In the genomic region with DNA sequence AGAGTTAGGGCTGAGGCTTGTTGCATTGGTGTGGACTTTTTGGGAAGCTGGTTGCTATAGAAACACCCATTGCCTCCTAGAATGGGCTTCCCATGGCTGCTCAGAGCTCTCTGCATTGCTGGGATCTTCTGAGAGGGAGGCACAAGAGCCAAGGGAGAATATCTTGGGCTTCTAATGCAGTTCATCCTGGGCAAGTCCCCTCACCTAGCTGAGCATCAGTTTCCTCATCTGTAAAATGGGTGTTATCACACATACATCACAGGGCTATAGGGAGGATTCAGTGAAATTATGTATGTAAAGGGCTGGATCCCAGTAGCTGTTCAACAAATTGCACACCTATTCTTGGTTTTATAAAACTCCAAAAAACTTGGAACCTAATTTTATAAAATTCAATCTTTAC, we compare ENCODE assay signal across 25 cellular contexts.
DNase-seq lines count a peak whose midpoint lies in the region; ATAC-seq, FAIRE-seq and TF ChIP-seq lines count a peak whose summit lies in the region.
"Had no signal": no experiment of that assay in that cellular context is flagged by ENCODE, and none has a peak within 500 bp of the region (broad histone marks: within the 10 kb centered on the region; RNA-seq: fewer than 3 reads in every experiment).

No MANE protein-coding gene starts in this region.

- no peak overlapping the region for H3K4ac ChIP-seq in mesendoderm (ENCODE audit: low read depth, low read length)

- H3K4me3 Mint-ChIP-seq in neural progenitor cell = no peak overlapping the region
- H3K4me3 Mint-ChIP-seq: B cell; CD4-positive, CD25-positive, alpha-beta regulatory T cell; CD8-positive, alpha-beta T cell; HFFc6 had no signal

- H4K5ac ChIP-seq in mesendoderm (ENCODE audit: low read length) = no peak overlapping the region

- no peaks in the 10 kb centered on the region for H3K27me3 ChIP-seq in right atrium auricular region
- H3K27me3 ChIP-seq in K562 (ENCODE audit: control insufficient read depth in 2 of 2, insufficient read depth in 2 of 2, low read length in 2 of 2) = peaks cover 8 to 30% of the 10 kb centered on the region in 2 experiments; a peak in 3 of 5 replicates
- no peaks in the 10 kb centered on the region for H3K27me3 ChIP-seq in mesendoderm (ENCODE audit: insufficient read depth, low read length, poor library complexity)
- peaks cover 14% of the 10 kb centered on the region for H3K27me3 ChIP-seq in neural progenitor cell
- H3K27me3 ChIP-seq in esophagus muscularis mucosa = no peaks in the 10 kb centered on the region
- H3K27me3 ChIP-seq: BLaER1 had no signal

- no peak for TF ChIP-seq RAD21 in K562 (CRISPR knock-in tag; conservative IDR thresholded peaks at IDR 0.05 in 1 of 2, IDR thresholded peaks at IDR 0.05 in 1 of 2)

- peaks cover 20% of the 10 kb centered on the region for H3F3A ChIP-seq in neural progenitor cell (ENCODE audit: low read depth)

- H4K20me1 ChIP-seq in K562 (replicated peaks; ENCODE audit: control insufficient read depth, insufficient read depth, low read length) (no peaks in the 10 kb centered on the region; the same call in 1 of the 2 replicates), neural progenitor cell (ENCODE audit: low read depth) (peaks cover 7% of the 10 kb centered on the region)
- H4K20me1 ChIP-seq: BLaER1 had no signal

- H2BK5ac ChIP-seq in mesendoderm (ENCODE audit: low read length) = no peak overlapping the region

- H3K9me1 ChIP-seq in K562 (ENCODE audit: control insufficient read depth, insufficient read depth, low read length) = no peaks in the 10 kb centered on the region

- BruUV-seq in K562 (replicated peaks; lab: Mats Ljungman, UMichigan) = no TSS peak

- no peak overlapping the region for H3K18ac ChIP-seq in mesendoderm (ENCODE audit: low read length)

- H3K4me1 Mint-ChIP-seq in neural progenitor cell = peaks cover 24% of the 10 kb centered on the region
- H3K4me1 Mint-ChIP-seq: B cell; CD4-positive, CD25-positive, alpha-beta regulatory T cell had no signal

- TF ChIP-seq POLR2A in K562 (conservative IDR thresholded peaks at IDR 0.05) (no peak), esophagus muscularis mucosa (IDR thresholded peaks at IDR 0.05; ENCODE audit: low read depth) (no peak)

- H4K8ac ChIP-seq in mesendoderm (ENCODE audit: low read depth, low read length) = no peak overlapping the region

- TF ChIP-seq EP300 in K562 (IDR thresholded peaks at IDR 0.05; ENCODE audit: low read length) (no peak), esophagus muscularis mucosa (IDR thresholded peaks at IDR 0.05) (no peak)

- H3K79me1 ChIP-seq in mesendoderm (ENCODE audit: low read length) = no peaks in the 10 kb centered on the region

- CTCF ChIA-PET in K562 (lab: Yijun Ruan, JAX; ENCODE audit: low intra/inter-chr PET ratio) = no interaction called here

- H3K36me3 Mint-ChIP-seq in neural progenitor cell = no peaks in the 10 kb centered on the region
- H3K36me3 Mint-ChIP-seq: CD4-positive, CD25-positive, alpha-beta regulatory T cell; CD8-positive, alpha-beta T cell had no signal

- DNase-seq in right atrium auricular region (ENCODE audit: low spot score) = peak; percentile 7
- no peak for DNase-seq in left cardiac atrium
- DNase-seq in K562 (ENCODE audit: extremely low read depth in 1 of 4, low spot score in 3 of 4) = no peak
- DNase-seq in mesendoderm = peak; percentile 45
- peak; percentile 19 for DNase-seq in neural progenitor cell (ENCODE audit: low spot score)
- DNase-seq in esophagus muscularis mucosa (ENCODE audit: extremely low spot score) = no peak
- DNase-seq: Caco-2; CD4-positive, CD25-positive, alpha-beta regulatory T cell; CD8-positive, alpha-beta T cell; DMS153; DND-41; GM23248; HFFc6 had no signal

- no peak for ATAC-seq in left cardiac atrium
- ATAC-seq in K562 = no peak
- no peak for ATAC-seq in GM18511 (IDR thresholded peaks at IDR 0.05; ENCODE audit: unreplicated experiment)
- no peak for ATAC-seq in GM19324 (IDR thresholded peaks at IDR 0.05; ENCODE audit: low FRiP score, unreplicated experiment)
- ATAC-seq: CD8-positive, alpha-beta T cell had no signal

- POLR2A ChIA-PET in K562 (lab: Yijun Ruan, JAX) = interaction anchor here (1.2 kb wide), 1 partner anchor 12 kb away, joined by 3 read pairs; no protein-coding TSS in a partner anchor

- no peak overlapping the region for H3K56ac ChIP-seq in mesendoderm (ENCODE audit: low read length)

- no peak for FAIRE-seq in K562 (lab: Jason Lieb, UNC)
- FAIRE-seq: A204.1, G401.6, GM12892, GM19239, H54 had no signal

- H3K27ac Mint-ChIP-seq in neural progenitor cell = no peak overlapping the region
- H3K27ac Mint-ChIP-seq: B cell; CD4-positive, CD25-positive, alpha-beta regulatory T cell; CD8-positive, alpha-beta T cell; HFFc6 had no signal

- H3K4me3 ChIP-seq in right atrium auricular region (no peak overlapping the region), K562 (no peak overlapping the region), mesendoderm (ENCODE audit: low read length) (no peak overlapping the region), neural progenitor cell (no peak overlapping the region), esophagus muscularis mucosa (no peak overlapping the region)
- H3K4me3 ChIP-seq: BLaER1, GM23248, HAP-1 had no signal

- H3K79me2 ChIP-seq in K562 (ENCODE audit: control insufficient read depth, insufficient read depth, low read length) (no peaks in the 10 kb centered on the region), mesendoderm (ENCODE audit: control insufficient read depth, insufficient read depth, low read length) (no peaks in the 10 kb centered on the region), neural progenitor cell (ENCODE audit: low read depth) (no peaks in the 10 kb centered on the region)

- H3K9me3 Mint-ChIP-seq in neural progenitor cell = peaks cover 5% of the 10 kb centered on the region
- H3K9me3 Mint-ChIP-seq: CD4-positive, CD25-positive, alpha-beta regulatory T cell; CD8-positive, alpha-beta T cell; HFFc6 had no signal

- no peak overlapping the region for H3K27ac ChIP-seq in right atrium auricular region
- no peak overlapping the region for H3K27ac ChIP-seq in K562 (ENCODE audit: extremely low read depth, low read depth, low read length)
- no peak overlapping the region for H3K27ac ChIP-seq in mesendoderm (ENCODE audit: low read depth, low read length)
- H3K27ac ChIP-seq in neural progenitor cell = no peak overlapping the region
- no peak overlapping the region for H3K27ac ChIP-seq in esophagus muscularis mucosa (replicated peaks in 1 of 4)
- H3K27ac ChIP-seq: 22Rv1, BLaER1, C4-2B, GM23248 had no signal

- H2AFZ ChIP-seq in K562 (ENCODE audit: low read depth, low read length) (no peak overlapping the region), neural progenitor cell (replicated peaks) (no peak overlapping the region)
- H2AFZ ChIP-seq: GM23248 had no signal

- H2BK120ac ChIP-seq in mesendoderm (ENCODE audit: low read depth, low read length) = no peak overlapping the region

- H3K23ac ChIP-seq in mesendoderm (ENCODE audit: low read length) = no peak overlapping the region

- H3K4me2 ChIP-seq in K562 (ENCODE audit: insufficient read depth, low read length) (no peak overlapping the region), mesendoderm (ENCODE audit: low read length) (no peak overlapping the region), neural progenitor cell (no peak overlapping the region)
- H3K4me2 ChIP-seq: BLaER1 had no signal

- H3K4me1 ChIP-seq in right atrium auricular region (no peaks in the 10 kb centered on the region), K562 (replicated peaks in 1 of 2; ENCODE audit: control insufficient read depth in 2 of 2, insufficient read depth in 2 of 2, low read length in 2 of 2) (no peaks in the 10 kb centered on the region), mesendoderm (ENCODE audit: control insufficient read depth, low read depth, low read length) (no peaks in the 10 kb centered on the region), neural progenitor cell (peaks cover 10% of the 10 kb centered on the region), esophagus muscularis mucosa (no peaks in the 10 kb centered on the region)
- H3K4me1 ChIP-seq: BLaER1, Caco-2, HAP-1 had no signal

- no peak overlapping the region for H2AK5ac ChIP-seq in mesendoderm (ENCODE audit: low read length)

- intact Hi-C loops in left cardiac atrium (cut with DNase I) (no loop called here), K562 (cut with micrococcal nuclease) (no loop called here), esophagus muscularis mucosa (cut with DNase I) (loop anchor here (10.0 kb wide), 1 partner anchor 92 kb away; no protein-coding TSS in a partner anchor)

- TF ChIP-seq CTCF in right atrium auricular region (IDR thresholded peaks at IDR 0.05) = no peak
- no peak for TF ChIP-seq CTCF in K562 (IDR thresholded peaks at IDR 0.05 in 2 of 3, conservative IDR thresholded peaks at IDR 0.05 in 1 of 3; ENCODE audit: insufficient read depth in 2 of 3, low read depth in 1 of 3, low read length in 3 of 3)
- no peak for TF ChIP-seq CTCF in neural progenitor cell (IDR thresholded peaks at IDR 0.05)
- no peak for TF ChIP-seq CTCF in esophagus muscularis mucosa (IDR thresholded peaks at IDR 0.05)

- H3K9ac ChIP-seq in K562 (ENCODE audit: insufficient read depth in 1 of 2, low read depth in 2 of 2, low read length in 2 of 2) = no peak overlapping the region
- H3K9ac ChIP-seq in mesendoderm (ENCODE audit: low read length) = no peak overlapping the region
- H3K9ac ChIP-seq in neural progenitor cell = no peak overlapping the region
- H3K9ac ChIP-seq: BLaER1, GM23248 had no signal

- in situ Hi-C loops in K562 (cut with MboI) = no loop called here

- no peaks in the 10 kb centered on the region for H3K36me3 ChIP-seq in right atrium auricular region
- H3K36me3 ChIP-seq in K562 (ENCODE audit: control insufficient read depth, insufficient read depth, low read length) = no peaks in the 10 kb centered on the region
- H3K36me3 ChIP-seq in mesendoderm (ENCODE audit: control insufficient read depth, insufficient read depth, low read length) = no peaks in the 10 kb centered on the region
- no peaks in the 10 kb centered on the region for H3K36me3 ChIP-seq in neural progenitor cell
- no peaks in the 10 kb centered on the region for H3K36me3 ChIP-seq in esophagus muscularis mucosa
- H3K36me3 ChIP-seq: BLaER1, HAP-1 had no signal

- H3K27me3 Mint-ChIP-seq in neural progenitor cell (ENCODE audit: insufficient read depth, low read depth) = peaks cover 4% of the 10 kb centered on the region
- H3K27me3 Mint-ChIP-seq: B cell; CD4-positive, CD25-positive, alpha-beta regulatory T cell had no signal

- H2BK15ac ChIP-seq in mesendoderm (replicated peaks; ENCODE audit: low read depth) = no peak overlapping the region

- H3K9me3 ChIP-seq in right atrium auricular region = no peaks in the 10 kb centered on the region
- H3K9me3 ChIP-seq in K562 (replicated peaks; ENCODE audit: control insufficient read depth, insufficient read depth, low read depth, low read length) = no peaks in the 10 kb centered on the region
- no peaks in the 10 kb centered on the region for H3K9me3 ChIP-seq in neural progenitor cell (ENCODE audit: low read depth)
- H3K9me3 ChIP-seq in esophagus muscularis mucosa = no peaks in the 10 kb centered on the region
- H3K9me3 ChIP-seq: BLaER1, Caco-2, HAP-1 had no signal

Comparison
In these comparisons a context has a peak if more than half of its experiments do, and no peak if none do; other contexts are left out.
1. DNase-seq: peak in right atrium auricular region (single experiment), mesendoderm (single experiment) and neural progenitor cell (single experiment); none in left cardiac atrium (single experiment), K562 (0 of 4) and esophagus muscularis mucosa (single experiment).